6 cellular contexts compared by ENCODE assay signal in the genomic region with DNA sequence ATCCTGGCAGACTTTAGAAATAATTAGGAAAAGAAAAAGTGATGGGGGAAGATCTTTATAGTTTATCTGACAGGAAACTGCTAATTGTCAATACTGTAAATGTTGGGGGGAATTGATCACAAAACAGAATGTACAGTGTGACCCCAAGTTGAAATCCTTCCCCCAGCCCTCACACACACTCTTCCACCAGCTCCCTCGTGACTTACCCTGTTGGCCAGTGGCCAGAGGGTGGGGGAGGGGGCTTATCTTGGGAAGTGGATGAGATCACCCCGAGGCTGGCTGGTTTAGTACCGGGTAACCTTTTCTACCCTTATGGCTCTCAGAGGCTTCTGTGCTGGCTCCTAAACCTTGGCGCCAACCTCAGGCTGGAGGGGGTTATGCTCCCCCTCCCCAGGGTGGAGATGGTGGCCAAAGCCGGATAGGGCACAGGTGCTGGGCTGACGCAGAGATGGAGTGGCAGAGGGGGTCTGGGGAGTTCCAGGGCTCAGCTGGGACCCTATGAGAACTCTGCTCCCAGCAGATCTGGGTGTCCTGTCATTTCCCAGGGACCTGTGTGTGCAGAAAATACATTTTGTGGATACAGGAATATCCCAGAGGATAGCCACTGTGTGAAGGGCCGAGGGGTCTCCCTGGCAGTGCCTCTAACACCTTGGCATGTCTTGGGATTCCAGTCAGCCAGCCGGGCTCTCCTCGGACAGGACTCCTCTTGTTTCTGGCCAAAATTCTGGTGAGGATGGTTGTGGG.
A peak's percentile ranks its signal among the peaks of the same experiment; 100 is the strongest.
DNase-seq lines count a peak whose midpoint lies in the region; ATAC-seq, FAIRE-seq and TF ChIP-seq lines count a peak whose summit lies in the region.

No MANE protein-coding gene starts in this region.

- H3K36me3 ChIP-seq in mucosa of stomach (ENCODE audit: control insufficient read depth, insufficient read depth, low read length) = no peaks in the 10 kb centered on the region

- peaks cover 61% of the 10 kb centered on the region for H3K4me1 ChIP-seq in mucosa of stomach (ENCODE audit: control insufficient read depth, insufficient read depth, low read length)

- DNase-seq in H54 (ENCODE audit: insufficient read length, low spot score) = peak; percentile 77
- no peak for DNase-seq in activated effector memory CD4-positive, alpha-beta T cell treated with Interleukin-2 at 50 U/mL for 16 hours
- no peak for DNase-seq in activated T-cell treated with anti-CD3 and anti-CD28 coated beads, Interleukin-2, amount 50 U/mL, for 48 hours

- no peaks in the 10 kb centered on the region for H3K9me3 ChIP-seq in mucosa of stomach (ENCODE audit: control insufficient read depth, low read length)

- H3K27ac ChIP-seq in angular gyrus (ENCODE audit: low read depth, low read length) = peak overlapping the region; percentile 2

- H3K27me3 ChIP-seq in mucosa of stomach (ENCODE audit: control insufficient read depth, insufficient read depth, low read length) = no peaks in the 10 kb centered on the region

- no peak for ATAC-seq in HG03039 (IDR thresholded peaks at IDR 0.05; ENCODE audit: unreplicated experiment)

- no peak for TF ChIP-seq POLR2A in H54 (IDR thresholded peaks at IDR 0.05; ENCODE audit: low read depth, low read length)

- H3K4me3 ChIP-seq in mucosa of stomach (ENCODE audit: low read length) = no peak overlapping the region

- H3K9ac ChIP-seq in mucosa of stomach (ENCODE audit: low read length) = peak overlapping the region; percentile 71

- FAIRE-seq in H54 (lab: Jason Lieb, UNC) = no peak
